ENCODE assay signal across 24 cellular contexts in genomic region chr16:87938412-87938949, GRCh38. TPM values are rescaled to one million over a fixed set of nuclear protein-coding genes. Genes with fewer than 3 reads are reported as not detected.
"Had no signal": no experiment of that assay in that cellular context is flagged by ENCODE, and none has a peak within 500 bp of the region (broad histone marks: within the 10 kb centered on the region; RNA-seq: fewer than 3 reads in every experiment).

No MANE protein-coding gene starts in this region.

- H3K9me3 Mint-ChIP-seq: dendritic cell treated with granulocyte-macrophage colony-stimulating factor and Interleukin-4, amounts not matched to agents 40 ng/mL and 50 ng/mL, for 4 days; effector memory CD8-positive, alpha-beta T cell; naive thymus-derived CD8-positive, alpha-beta T cell had no signal

- H3K27ac Mint-ChIP-seq: dendritic cell treated with granulocyte-macrophage colony-stimulating factor and Interleukin-4, amounts not matched to agents 40 ng/mL and 50 ng/mL, for 4 days had no signal

- H3K4me3 Mint-ChIP-seq: dendritic cell treated with granulocyte-macrophage colony-stimulating factor and Interleukin-4, amounts not matched to agents 40 ng/mL and 50 ng/mL, for 4 days; effector memory CD8-positive, alpha-beta T cell; naive thymus-derived CD8-positive, alpha-beta T cell had no signal

- H3K36me3 Mint-ChIP-seq: naive thymus-derived CD8-positive, alpha-beta T cell had no signal

- H3K4me1 Mint-ChIP-seq: naive thymus-derived CD8-positive, alpha-beta T cell had no signal

- FAIRE-seq: islet of Langerhans, small intestine had no signal

- DNase-seq: effector memory CD8-positive, alpha-beta T cell; gastrocnemius medialis; heart right ventricle; hypothalamus; kidney glomerular epithelial cell; mammary epithelial cell; naive thymus-derived CD8-positive, alpha-beta T cell; small intestine; stimulated activated CD4-positive, alpha-beta T cell treated with anti-CD3 and anti-CD28 coated beads, Interleukin-12 subunit alpha, Interleukin-12 subunit beta, amount 100 ng/mL, for 4 hours; stimulated activated naive CD4-positive, alpha-beta T cell treated with Interleukin-2 at 50 U/mL for 16 hours; tibial artery; upper lobe of left lung had no signal

- ATAC-seq: effector memory CD8-positive, alpha-beta T cell; gastrocnemius medialis; heart right ventricle; left lobe of liver; mucosa of descending colon; naive thymus-derived CD8-positive, alpha-beta T cell had no signal

- H3K27me3 Mint-ChIP-seq: effector memory CD8-positive, alpha-beta T cell; naive thymus-derived CD8-positive, alpha-beta T cell had no signal

RNA-seq across cellular contexts. Expression of gene CA5A, which starts 2.2 kb away (rescaled TPM):
- total RNA-seq: esophagus muscularis mucosa; fibroblast of villous mesenchyme; gastrocnemius medialis; lower leg skin; mammary epithelial cell; mesenteric fat pad; naive thymus-derived CD8-positive, alpha-beta T cell; osteocyte; pulmonary artery endothelial cell; temporal lobe; vagina had no signal
